Comparison of ENCODE assay signal across 9 cellular contexts in the genomic region with DNA sequence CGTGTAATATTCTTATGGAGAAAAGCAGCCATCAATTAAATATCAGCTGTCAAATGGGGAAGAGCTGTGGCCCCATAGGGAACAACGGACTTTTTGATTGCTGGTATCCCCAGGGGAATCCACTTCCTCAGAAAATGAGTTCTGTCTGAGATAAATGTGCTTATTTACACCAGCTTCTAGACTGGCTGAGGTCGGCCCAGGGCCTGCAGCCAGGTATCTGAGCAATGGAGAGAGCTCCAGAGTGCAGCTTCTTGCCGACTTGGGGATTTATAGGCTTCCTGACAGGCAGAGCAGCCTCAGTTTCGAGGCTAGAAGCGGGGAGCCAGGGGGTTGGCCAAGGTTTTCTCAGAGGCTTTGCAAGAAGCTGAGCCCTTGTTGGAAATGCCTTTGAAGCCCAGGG.
DNase-seq lines count a peak whose midpoint lies in the region; ATAC-seq and TF ChIP-seq lines count a peak whose summit lies in the region.
"Had no signal": no experiment of that assay in that cellular context is flagged by ENCODE, and none has a peak within 500 bp of the region (broad histone marks: within the 10 kb centered on the region; RNA-seq: fewer than 3 reads in every experiment).

No MANE protein-coding gene starts in this region.

- intact Hi-C loops in left ventricle myocardium inferior (cut with micrococcal nuclease) (no loop called here), cardiac septum (cut with DNase I) (loop anchor here (10.0 kb wide), 1 partner anchor 514 kb away; no protein-coding TSS in a partner anchor)

- peak in 1 of 2 donors; percentile 58 for ATAC-seq in naive B cell (ENCODE audit: low read depth in 2 of 2)
- no peak for ATAC-seq in GM19035 (IDR thresholded peaks at IDR 0.05; ENCODE audit: unreplicated experiment)

- no peaks in the 10 kb centered on the region for H3K36me3 Mint-ChIP-seq in naive B cell

- peak overlapping the region in 1 of 8 donors; percentile 22 for H3K4me3 Mint-ChIP-seq in naive B cell

- peak overlapping the region in 2 of 6 donors; percentile 53 to 80 for H3K27ac Mint-ChIP-seq in naive B cell

- H3K27me3 Mint-ChIP-seq in naive B cell = peaks cover 0 to 20% (median 7%) of the 10 kb centered on the region in 3 donors

- H3K36me3 ChIP-seq in left ventricle myocardium inferior (no peaks in the 10 kb centered on the region), WERI-Rb-1 (no peaks in the 10 kb centered on the region)

- H3K27ac ChIP-seq in left ventricle myocardium inferior (replicated peaks) (peak overlapping the region; percentile 95), WERI-Rb-1 (no peak overlapping the region)

- H3K4me1 ChIP-seq in left ventricle myocardium inferior = peaks cover 66% of the 10 kb centered on the region

- H3K9me3 Mint-ChIP-seq in naive B cell = no peaks in the 10 kb centered on the region

- TF ChIP-seq CTCF in left ventricle myocardium inferior (IDR thresholded peaks at IDR 0.05; ENCODE audit: borderline replicate concordance) = no peak
- TF ChIP-seq CTCF in choroid plexus epithelial cell (conservative IDR thresholded peaks at IDR 0.05; ENCODE audit: low read depth, low read length) = no peak
- no peak for TF ChIP-seq CTCF in WERI-Rb-1 (IDR thresholded peaks at IDR 0.05; ENCODE audit: low read depth, low read length)

- no peak overlapping the region for H3K4me3 ChIP-seq in left ventricle myocardium inferior
- no peak overlapping the region for H3K4me3 ChIP-seq in choroid plexus epithelial cell (ENCODE audit: low read depth, low read length)
- no peak overlapping the region for H3K4me3 ChIP-seq in WERI-Rb-1 (ENCODE audit: low read depth, low read length)

- H3K27me3 ChIP-seq in left ventricle myocardium inferior (ENCODE audit: low read depth) (no peaks in the 10 kb centered on the region), WERI-Rb-1 (ENCODE audit: insufficient read depth, low read depth, severe bottlenecking) (no peaks in the 10 kb centered on the region)

- DNase-seq in left ventricle myocardium inferior = no peak
- no peak for DNase-seq in cardiac septum (ENCODE audit: low spot score)
- DNase-seq in choroid plexus epithelial cell (ENCODE audit: low read depth) = peak; percentile 32
- peak; percentile 7 for DNase-seq in naive B cell
- no peak for DNase-seq in stimulated activated CD4-positive, alpha-beta T cell treated with anti-CD3 and anti-CD28 coated beads, Interleukin-4, amount 100 ng/mL, for 4 hours
- DNase-seq in WERI-Rb-1 = no peak
- DNase-seq in NCI-H187 (lab: John Stamatoyannopoulos, UW) = no peak
- DNase-seq: activated CD4-positive, alpha-beta T cell treated with anti-CD3 and anti-CD28 coated beads for 1 hour had no signal

- H3K4me1 Mint-ChIP-seq in naive B cell = peaks cover 7 to 15% (median 11%) of the 10 kb centered on the region in 3 donors

- H3K9me3 ChIP-seq in left ventricle myocardium inferior (replicated peaks) (no peaks in the 10 kb centered on the region), WERI-Rb-1 (ENCODE audit: severe bottlenecking) (no peaks in the 10 kb centered on the region)

Comparison
In these comparisons a context has a peak if more than half of its experiments do, and no peak if none do; other contexts are left out.
1. DNase-seq: peak in choroid plexus epithelial cell (single experiment) and naive B cell (single experiment); none in left ventricle myocardium inferior (single experiment), cardiac septum (single experiment), stimulated activated CD4-positive, alpha-beta T cell treated with anti-CD3 and anti-CD28 coated beads, Interleukin-4, amount 100 ng/mL, for 4 hours (0 of 2), WERI-Rb-1 (single experiment) and NCI-H187 (0 of 2).